Comparison of ENCODE assay signal across 20 cellular contexts in genomic region chr3:141442914-141443313, GRCh38. TPM values are rescaled to one million over a fixed set of nuclear protein-coding genes. Genes with fewer than 3 reads are reported as not detected.
DNase-seq lines count a peak whose midpoint lies in the region; ATAC-seq and TF ChIP-seq lines count a peak whose summit lies in the region.
"Had no signal": no experiment of that assay in that cellular context is flagged by ENCODE, and none has a peak within 500 bp of the region (broad histone marks: within the 10 kb centered on the region; RNA-seq: fewer than 3 reads in every experiment).

No MANE protein-coding gene starts in this region.

- peaks cover 51% of the 10 kb centered on the region for H3K36me3 Mint-ChIP-seq in osteocyte (ENCODE audit: unreplicated experiment)

- H3K9me3 Mint-ChIP-seq in osteocyte (ENCODE audit: unreplicated experiment): no peaks in the 10 kb centered on the region
- H3K9me3 Mint-ChIP-seq: activated naive CD4-positive, alpha-beta T cell treated with anti-CD3 and anti-CD28 coated beads for 36 hours; naive B cell had no signal

- H3K9me3 ChIP-seq in colonic mucosa (no peaks in the 10 kb centered on the region), right atrium auricular region (no peaks in the 10 kb centered on the region), upper lobe of right lung (no peaks in the 10 kb centered on the region)
- H3K9me3 ChIP-seq: BLaER1 treated with 17β-estradiol and CSF1 and Interleukin-3, amounts not matched to agents 10 nM and 100 nM; body of pancreas; SJSA1 had no signal

- DNase-seq in colonic mucosa: no peak
- DNase-seq in right atrium auricular region (ENCODE audit: low spot score): no peak
- DNase-seq in osteocyte (ENCODE audit: extremely low spot score, unreplicated experiment): no peak
- no peak for DNase-seq in upper lobe of right lung
- no peak for DNase-seq in H7
- no peak for DNase-seq in SKM-1 treated with dmso at 0.1 percent for 144 hours (lab: John Stamatoyannopoulos, UW; ENCODE audit: unreplicated experiment)
- no peak for DNase-seq in NCI-H2029 (lab: John Stamatoyannopoulos, UW)
- DNase-seq: activated CD4-positive, CD25-positive, alpha-beta regulatory T cell treated with anti-CD3 and anti-CD28 coated beads, Interleukin-2, amount 50 U/mL, for 72 hours; activated naive CD4-positive, alpha-beta T cell treated with anti-CD3 and anti-CD28 coated beads for 36 hours; body of pancreas; DMS79; effector CD8-positive, alpha-beta T cell; left colon; MG63; naive B cell; NCI-H187; NCI-H510A; T1000 had no signal

- H3K36me3 ChIP-seq in colonic mucosa (peaks cover 9% of the 10 kb centered on the region), right atrium auricular region (peaks cover 62% of the 10 kb centered on the region), upper lobe of right lung (peaks cover 63% of the 10 kb centered on the region), H7 (replicated peaks; ENCODE audit: control insufficient read depth, insufficient read depth, low read length) (peaks cover 3% of the 10 kb centered on the region)

- H3K27me3 Mint-ChIP-seq in osteocyte (ENCODE audit: unreplicated experiment): no peaks in the 10 kb centered on the region
- H3K27me3 Mint-ChIP-seq: naive B cell had no signal

- H3K4me3 ChIP-seq in colonic mucosa (no peak overlapping the region), right atrium auricular region (no peak overlapping the region), upper lobe of right lung (no peak overlapping the region), H7 (ENCODE audit: insufficient read depth, low read depth, low read length) (no peak overlapping the region)
- H3K4me3 ChIP-seq: BLaER1 treated with 17β-estradiol and CSF1 and Interleukin-3, amounts not matched to agents 10 nM and 100 nM; body of pancreas; MG63; SJSA1 had no signal

- peak overlapping the region; percentile 87 for H3K27ac Mint-ChIP-seq in osteocyte (ENCODE audit: unreplicated experiment)
- H3K27ac Mint-ChIP-seq: activated naive CD4-positive, alpha-beta T cell treated with anti-CD3 and anti-CD28 coated beads for 36 hours had no signal

- H3K4me1 Mint-ChIP-seq in osteocyte (ENCODE audit: unreplicated experiment): peaks cover 33% of the 10 kb centered on the region

- H3K27ac ChIP-seq in colonic mucosa (peak overlapping the region; percentile 21), right atrium auricular region (peak overlapping the region; percentile 76 to 77), upper lobe of right lung (peak overlapping the region; percentile 72)
- H3K27ac ChIP-seq: BLaER1 treated with 17β-estradiol and CSF1 and Interleukin-3, amounts not matched to agents 10 nM and 100 nM; body of pancreas; SJSA1 had no signal

- H3K4me1 ChIP-seq in colonic mucosa (peaks cover 4% of the 10 kb centered on the region), right atrium auricular region (peaks cover 0 to 52% of the 10 kb centered on the region in 2 donors), upper lobe of right lung (peaks cover 34% of the 10 kb centered on the region)

- no peak for ATAC-seq in upper lobe of right lung
- ATAC-seq: body of pancreas, left colon had no signal

- no peaks in the 10 kb centered on the region for H3K27me3 ChIP-seq in colonic mucosa
- no peaks in the 10 kb centered on the region for H3K27me3 ChIP-seq in right atrium auricular region
- no peaks in the 10 kb centered on the region for H3K27me3 ChIP-seq in upper lobe of right lung
- no peaks in the 10 kb centered on the region for H3K27me3 ChIP-seq in H7 (ENCODE audit: control insufficient read depth, insufficient read depth, low read length)
- H3K27me3 ChIP-seq: BLaER1 treated with 17β-estradiol and CSF1 and Interleukin-3, amounts not matched to agents 10 nM and 100 nM; body of pancreas; MG63; SJSA1 had no signal

- no peak overlapping the region for H3K4me3 Mint-ChIP-seq in osteocyte (ENCODE audit: unreplicated experiment)
- H3K4me3 Mint-ChIP-seq: activated naive CD4-positive, alpha-beta T cell treated with anti-CD3 and anti-CD28 coated beads for 36 hours; naive B cell had no signal

- intact Hi-C loops in colonic mucosa (cut with DNase I): no loop called here
- intact Hi-C loops in upper lobe of right lung (cut with DNase I): no loop called here

- TF ChIP-seq CTCF in colonic mucosa (IDR thresholded peaks at IDR 0.05) (no peak), right atrium auricular region (IDR thresholded peaks at IDR 0.05) (no peak), osteocyte (IDR thresholded peaks at IDR 0.05) (no peak), upper lobe of right lung (IDR thresholded peaks at IDR 0.05) (no peak)

- no peak overlapping the region for H3K9ac ChIP-seq in colonic mucosa (ENCODE audit: low read depth in 2 of 2, low read length in 2 of 2)
- H3K9ac ChIP-seq: BLaER1 treated with 17β-estradiol and CSF1 and Interleukin-3, amounts not matched to agents 10 nM and 100 nM had no signal

RNA-seq across cellular contexts. Expression of gene RASA2, which starts 43.9 kb away (rescaled TPM):
- 10 to 100 TPM; 12.0 to 18.3 TPM for total RNA-seq in colonic mucosa
- total RNA-seq in right atrium auricular region: 1 to 10 TPM; 3.3 to 5.1 TPM
- total RNA-seq in osteocyte: 8.4 and 9.9 TPM in 2 replicates
- total RNA-seq in upper lobe of right lung: 30.3 TPM
- total RNA-seq in H7 (2014; rRNA removed; shearing (Covaris generic)): 11.6 and 17.9 TPM in 2 replicates

Comparison
In these comparisons a context has a peak if more than half of its experiments do, and no peak if none do; other contexts are left out.
1. H3K27ac ChIP-seq: peak in every context shown above with its lines; median percentile 76 in right atrium auricular region; 72 in upper lobe of right lung; 21 in colonic mucosa.